ENCODE assay signal across 8 cellular contexts in the genomic region with DNA sequence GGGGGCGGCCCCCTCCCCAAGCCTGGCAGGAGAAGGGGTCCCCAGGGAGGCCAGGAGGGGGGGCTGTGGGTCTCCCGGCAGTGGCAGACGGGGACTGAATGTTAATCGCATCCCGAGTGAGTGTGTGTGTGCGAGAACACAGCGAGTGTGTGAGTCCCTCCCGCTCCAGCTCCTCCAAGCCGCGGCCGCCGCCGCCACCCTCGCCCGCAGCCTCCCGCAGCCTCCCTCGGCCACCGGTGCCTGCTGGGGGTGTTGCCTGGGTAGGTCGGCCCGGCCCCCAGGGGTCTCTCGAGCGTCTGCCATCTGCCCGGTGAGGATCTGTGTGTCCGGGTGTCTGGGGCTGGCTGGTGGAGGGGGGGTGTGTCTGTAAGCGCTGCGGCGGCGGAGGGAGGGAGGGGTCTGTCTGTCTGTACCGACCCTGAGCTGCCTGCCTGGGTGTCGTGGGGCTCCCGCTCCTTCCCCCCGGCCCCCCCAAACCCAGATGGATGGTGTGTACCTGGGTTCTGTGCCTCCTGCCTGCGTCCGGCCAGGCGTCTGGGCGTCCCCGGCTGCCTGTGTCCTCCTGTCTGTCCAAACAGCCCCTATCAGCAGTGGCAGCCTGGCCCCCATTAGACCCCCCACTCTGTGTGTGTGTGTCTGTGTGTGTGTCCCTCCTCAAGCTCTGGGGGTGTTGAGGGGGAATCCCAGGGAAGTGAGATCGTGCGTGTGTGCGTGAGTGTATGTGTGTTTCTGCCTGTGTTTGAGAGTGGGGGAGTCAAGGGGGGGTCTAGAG. TPM values are rescaled to one million over a fixed set of nuclear protein-coding genes. Genes with fewer than 3 reads are reported as not detected.
DNase-seq lines count a peak whose midpoint lies in the region; ATAC-seq lines count a peak whose summit lies in the region.

A gene (plus strand): TSS at position 110 of the 772 bp plus-strand sequence. CDS start 4,725 bp downstream, outside the sequence.

- intact Hi-C loops in Right ventricle myocardium superior (cut with DNase I): loop anchor here (5.0 kb wide), 1 partner anchor 76 kb away; no protein-coding TSS in a partner anchor
- intact Hi-C loops in left cardiac atrium (cut with DNase I): no loop called here

- H3K27me3 Mint-ChIP-seq in T-cell: peaks cover 27 to 35% of the 10 kb centered on the region in 2 donors

- CTCF ChIA-PET in T-cell (lab: Charles Lee): no interaction called here

- DNase-seq in Right ventricle myocardium superior (peak; percentile 47), left cardiac atrium (no peak), T-cell (peak in 5 of 34 experiments; percentile 16 to 29 (median 25)), fibroblast of gingiva (ENCODE audit: low read depth) (peak; percentile 32)
- peak; percentile 13 for DNase-seq in stimulated activated naive CD4-positive, alpha-beta T cell treated with Interleukin-2 at 50 U/mL for 16 hours (lab: John Stamatoyannopoulos, UW)

- peaks cover 38 to 59% (median 46%) of the 10 kb centered on the region in 3 donors for H3K4me1 Mint-ChIP-seq in T-cell

- POLR2A ChIA-PET in T-cell (lab: Charles Lee): no interaction called here

- peak within 1 kb of the TSS; percentile 43 to 91 (median 67) for H3K4me3 Mint-ChIP-seq in T-cell

- ATAC-seq in Right ventricle myocardium superior (ENCODE audit: poor library complexity): no peak
- ATAC-seq in left cardiac atrium: no peak
- no peak for ATAC-seq in T-cell (replicated peaks in 1 of 4)
- ATAC-seq in GM19467 (IDR thresholded peaks at IDR 0.05; ENCODE audit: unreplicated experiment): no peak
- ATAC-seq in HG02973 (IDR thresholded peaks at IDR 0.05; ENCODE audit: unreplicated experiment): no peak
- ATAC-seq in HG03159 (IDR thresholded peaks at IDR 0.05; ENCODE audit: unreplicated experiment): no peak

- peaks cover under 1% of the 10 kb centered on the region for H3K36me3 Mint-ChIP-seq in T-cell

- H3K9me3 Mint-ChIP-seq in T-cell: no peaks in the 10 kb centered on the region

- no peak within 1 kb of the TSS for H3K27ac Mint-ChIP-seq in T-cell

RNA-seq across cellular contexts. Expression of the gene that starts here (rescaled TPM):
- 0.54 TPM for total RNA-seq in Right ventricle myocardium superior
- under 1 TPM; 0.39 to 0.47 TPM for total RNA-seq in left cardiac atrium
- total RNA-seq in T-cell: under 1 TPM in 4 of 5 donors, not detected in 1; 0.13 to 0.23 (median 0.16) TPM

Comparison
In these comparisons a context has a peak if more than half of its experiments do, and no peak if none do; other contexts are left out.
1. Peak in DNase-seq in Right ventricle myocardium superior; RNA of the gene not detected or under 1 TPM.